In the genomic region with DNA sequence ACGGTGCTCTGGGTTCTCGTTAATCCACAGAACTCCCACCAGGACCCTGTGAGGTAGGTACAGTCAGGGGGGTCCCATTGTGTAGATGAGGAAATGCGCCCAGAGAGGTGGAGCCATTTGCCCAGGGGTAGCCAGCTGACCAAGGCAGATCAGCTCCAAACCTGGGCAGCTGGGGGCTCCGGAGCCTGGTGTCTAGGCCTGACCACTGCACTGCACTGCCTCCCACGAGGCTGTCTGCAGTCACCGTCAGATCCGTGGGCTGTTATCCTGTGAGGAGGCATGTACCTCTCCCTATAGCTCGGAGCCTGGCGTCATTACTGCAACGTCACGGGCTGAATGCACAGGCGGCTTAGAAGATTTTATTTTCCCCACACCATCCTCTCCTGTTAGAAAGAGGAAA, we compare ENCODE assay signal across 24 cellular contexts.
"Had no signal": no experiment of that assay in that cellular context is flagged by ENCODE, and none has a peak within 500 bp of the region (broad histone marks: within the 10 kb centered on the region; RNA-seq: fewer than 3 reads in every experiment).

No MANE protein-coding gene starts in this region.

- H3K27me3 ChIP-seq: thyroid gland, uterus had no signal

- DNase-seq: dorsolateral prefrontal cortex; effector CD4-positive, alpha-beta T cell; hypothalamus; immature natural killer cell; islet precursor cell; kidney glomerular epithelial cell; left colon; left ventricle myocardium superior; lower lobe of right lung; natural killer cell; occipital lobe; stimulated activated CD4-positive, alpha-beta T cell treated with anti-CD3 and anti-CD28 coated beads, Interleukin-2, amount 100 ng/mL, for 24 hours; stimulated activated CD4-positive, alpha-beta T cell treated with anti-CD3 and anti-CD28 coated beads, Interleukin-4, amount 100 ng/mL, for 24 hours; stimulated activated naive CD4-positive, alpha-beta T cell treated with Interleukin-2 at 50 U/mL for 16 hours; stomach; thyroid gland; trophoblast cell; uterus had no signal

- H3K9me3 ChIP-seq: lower lobe of right lung, thyroid gland, uterus had no signal

- H3K27ac Mint-ChIP-seq: immature natural killer cell; natural killer cell; progenitor cell of endocrine pancreas; stimulated activated effector memory CD8-positive, alpha-beta T cell treated with anti-CD3 and anti-CD28 coated beads, Interleukin-12 subunit alpha, Interleukin-12 subunit beta, amount 100 ng/mL, for 72 hours had no signal

- H3K36me3 Mint-ChIP-seq: immature natural killer cell; stimulated activated effector memory CD8-positive, alpha-beta T cell treated with anti-CD3 and anti-CD28 coated beads, Interleukin-12 subunit alpha, Interleukin-12 subunit beta, amount 100 ng/mL, for 72 hours had no signal

- H3K27ac ChIP-seq: dorsolateral prefrontal cortex, lower lobe of right lung, parathyroid adenoma, stomach, thyroid gland, uterus had no signal

- ATAC-seq: left colon; left ventricle myocardium superior; lower lobe of right lung; natural killer cell; sciatic nerve; stimulated activated effector memory CD8-positive, alpha-beta T cell treated with anti-CD3 and anti-CD28 coated beads, Interleukin-12 subunit alpha, Interleukin-12 subunit beta, amount 100 ng/mL, for 72 hours had no signal

- H3K27me3 Mint-ChIP-seq: progenitor cell of endocrine pancreas had no signal

- H3K4me3 ChIP-seq: dorsolateral prefrontal cortex, lower lobe of right lung, smooth muscle cell, stomach, thyroid gland, uterus had no signal

- H3K4me3 Mint-ChIP-seq: immature natural killer cell; natural killer cell; stimulated activated effector memory CD8-positive, alpha-beta T cell treated with anti-CD3 and anti-CD28 coated beads, Interleukin-12 subunit alpha, Interleukin-12 subunit beta, amount 100 ng/mL, for 72 hours had no signal

- H3K4me1 Mint-ChIP-seq: immature natural killer cell; stimulated activated effector memory CD8-positive, alpha-beta T cell treated with anti-CD3 and anti-CD28 coated beads, Interleukin-12 subunit alpha, Interleukin-12 subunit beta, amount 100 ng/mL, for 72 hours had no signal

- H3K36me3 ChIP-seq: lower lobe of right lung, stomach, thyroid gland, uterus had no signal

- H3K4me1 ChIP-seq: lower lobe of right lung, parathyroid adenoma, thyroid gland, uterus had no signal

- FAIRE-seq: frontal cortex had no signal
